24 cellular contexts compared by ENCODE assay signal in genomic region chr3:124981472-124981871, GRCh38. TPM values are rescaled to one million over a fixed set of nuclear protein-coding genes. Genes with fewer than 3 reads are reported as not detected.
"Had no signal": no experiment of that assay in that cellular context is flagged by ENCODE, and none has a peak within 500 bp of the region (broad histone marks: within the 10 kb centered on the region; RNA-seq: fewer than 3 reads in every experiment).

No MANE protein-coding gene starts in this region.

- H3K4me3 Mint-ChIP-seq: activated CD4-positive, alpha-beta memory T cell treated with anti-CD3 and anti-CD28 coated beads, Interleukin-2, amount 10 ng/mL, durations not matched to agents 7 days and 5 days; activated T-cell treated with anti-CD3 and anti-CD28 coated beads, Interleukin-2, amount 50 U/mL, for 72 hours had no signal

- H3K4me3 ChIP-seq: breast epithelium, MG63 had no signal

- H3K27me3 ChIP-seq: breast epithelium, MG63 had no signal

- H3K9me3 Mint-ChIP-seq: activated T-cell treated with anti-CD3 and anti-CD28 coated beads, Interleukin-2, amount 50 U/mL, for 72 hours had no signal

- H3K4me1 ChIP-seq: breast epithelium had no signal

- DNase-seq: activated CD4-positive, alpha-beta memory T cell treated with anti-CD3 and anti-CD28 coated beads, Interleukin-2, amount 10 ng/mL, durations not matched to agents 7 days and 5 days; activated CD4-positive, alpha-beta T cell treated with anti-CD3 and anti-CD28 coated beads, Interleukin-2, amount 50 U/mL, for 1 hour; activated CD4-positive, CD25-positive, alpha-beta regulatory T cell; activated naive CD4-positive, alpha-beta T cell treated with anti-CD3 and anti-CD28 coated beads, Interleukin-2, amount 50 U/mL, for 16 hours; activated T-cell treated with anti-CD3 and anti-CD28 coated beads for 4 hours; activated T-cell treated with anti-CD3 and anti-CD28 coated beads, Interleukin-2, amount 50 U/mL, for 72 hours; aorta; central memory CD4-positive, alpha-beta T cell; MG63; MV-4-11; NCI-H1105 treated with DMSO at 0.1 percent for 48 hours; NCI-H1436 treated with DMSO at 0.1 percent for 48 hours; NCI-H187; NCI-H446; NCI-H524; NCI-H748 treated with DMSO at 0.1 percent for 48 hours; SIG-M5; T-helper 2 cell; T1000 had no signal

- H3K27ac Mint-ChIP-seq: activated CD4-positive, alpha-beta memory T cell treated with anti-CD3 and anti-CD28 coated beads, Interleukin-2, amount 10 ng/mL, durations not matched to agents 7 days and 5 days; activated T-cell treated with anti-CD3 and anti-CD28 coated beads, Interleukin-2, amount 50 U/mL, for 72 hours had no signal

- H3K36me3 ChIP-seq: breast epithelium had no signal

- H3K9me3 ChIP-seq: breast epithelium had no signal

- H3K27ac ChIP-seq: breast epithelium, VCaP had no signal

- H3K27me3 Mint-ChIP-seq: activated CD4-positive, alpha-beta memory T cell treated with anti-CD3 and anti-CD28 coated beads, Interleukin-2, amount 10 ng/mL, durations not matched to agents 7 days and 5 days had no signal

- ATAC-seq: activated T-cell treated with anti-CD3 and anti-CD28 coated beads, Interleukin-2, amount 50 U/mL, for 72 hours had no signal

RNA-seq across cellular contexts. Expression of gene MUC13, which starts 46.9 kb away (rescaled TPM):
- total RNA-seq: activated CD4-positive, alpha-beta memory T cell treated with anti-CD3 and anti-CD28 coated beads, Interleukin-2, amount 10 ng/mL, durations not matched to agents 7 days and 5 days; activated CD8-positive, alpha-beta memory T cell treated with anti-CD3 and anti-CD28 coated beads for 36 hours; activated T-cell treated with anti-CD3 and anti-CD28 coated beads, Interleukin-2, amount 50 U/mL, for 72 hours; OCI-LY7; RPMI7951 had no signal
